14 cellular contexts compared by ENCODE assay signal in the genomic region with DNA sequence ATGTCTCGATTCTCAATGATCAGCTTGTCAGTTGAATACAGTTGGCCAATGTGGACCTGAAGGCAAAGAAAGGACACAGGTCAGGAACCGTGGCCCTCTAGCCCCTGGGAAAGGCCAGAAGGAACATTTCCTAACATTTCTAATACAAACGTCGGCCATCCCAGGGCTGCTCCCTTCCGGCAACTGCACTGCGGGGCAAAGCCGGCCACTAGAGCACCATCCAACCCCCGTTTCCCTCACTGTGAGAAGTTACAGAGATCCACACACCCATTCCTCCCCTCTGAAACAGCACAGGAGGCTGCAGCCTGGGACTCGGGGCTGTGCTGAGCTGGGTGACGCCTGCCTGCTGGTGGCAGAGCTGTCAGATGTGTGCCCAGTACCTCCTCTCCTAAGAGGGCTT. TPM values are rescaled to one million over a fixed set of nuclear protein-coding genes. Genes with fewer than 3 reads are reported as not detected.
DNase-seq lines count a peak whose midpoint lies in the region; ATAC-seq and TF ChIP-seq lines count a peak whose summit lies in the region.
"Had no signal": no experiment of that assay in that cellular context is flagged by ENCODE, and none has a peak within 500 bp of the region (broad histone marks: within the 10 kb centered on the region; RNA-seq: fewer than 3 reads in every experiment).

No MANE protein-coding gene starts in this region.

- H3K9me3 ChIP-seq in heart left ventricle (no peaks in the 10 kb centered on the region), right atrium auricular region (no peaks in the 10 kb centered on the region), sigmoid colon (no peaks in the 10 kb centered on the region)
- H3K9me3 ChIP-seq: A549, Caco-2 had no signal

- TF ChIP-seq POLR2A in heart left ventricle (IDR thresholded peaks at IDR 0.05) (no peak), sigmoid colon (IDR thresholded peaks at IDR 0.05) (no peak)

- no peak for TF ChIP-seq CTCF in heart left ventricle (IDR thresholded peaks at IDR 0.05)
- TF ChIP-seq CTCF in right atrium auricular region (IDR thresholded peaks at IDR 0.05): no peak
- no peak for TF ChIP-seq CTCF in sigmoid colon (IDR thresholded peaks at IDR 0.05)

- H3K27me3 ChIP-seq in heart left ventricle: no peaks in the 10 kb centered on the region
- no peaks in the 10 kb centered on the region for H3K27me3 ChIP-seq in right atrium auricular region
- no peaks in the 10 kb centered on the region for H3K27me3 ChIP-seq in sigmoid colon

- no peak for TF ChIP-seq EP300 in sigmoid colon (IDR thresholded peaks at IDR 0.05)

- WGBS in heart left ventricle, 4 donors: 76 to 88% (median 82%) methylated on average over 10 of the region's 10 CpGs
- 93 to 94% methylated on average over 10 of the region's 10 CpGs for WGBS in sigmoid colon, 2 donors

- H3K27ac ChIP-seq in heart left ventricle (peak overlapping the region in 8 of 12 donors; percentile 10 to 94 (median 82)), right atrium auricular region (peak overlapping the region; percentile 78 to 96), sigmoid colon (no peak overlapping the region)
- H3K27ac ChIP-seq: 22Rv1, A549 had no signal

- DNase-seq in Right ventricle myocardium superior (no peak), Right ventricle myocardium inferior (ENCODE audit: missing footprints) (no peak), heart left ventricle (no peak), right atrium auricular region (ENCODE audit: low spot score) (no peak), sigmoid colon (peak; percentile 39), T-helper 9 cell (no peak), NCI-H1417 treated with DMSO at 0.1 percent for 48 hours (lab: John Stamatoyannopoulos, UW) (no peak)
- DNase-seq: AML-193; Caco-2; CD4-positive, alpha-beta T cell; GDM1; H9 had no signal

- ATAC-seq in Right ventricle myocardium superior (ENCODE audit: poor library complexity): peak; percentile 39
- ATAC-seq in Right ventricle myocardium inferior: no peak
- ATAC-seq in heart left ventricle: peak in 2 of 4 donors; percentile 11 to 31
- ATAC-seq: A549 had no signal

- intact Hi-C loops in Right ventricle myocardium superior (cut with DNase I) (no loop called here), Right ventricle myocardium inferior (cut with DNase I) (no loop called here), heart left ventricle (cut with DNase I) (no loop called here), sigmoid colon (cut with DNase I) (no loop called here)

- peaks cover 0 to 4% (median 0%) of the 10 kb centered on the region in 9 donors for H3K36me3 ChIP-seq in heart left ventricle
- H3K36me3 ChIP-seq in right atrium auricular region: no peaks in the 10 kb centered on the region
- no peaks in the 10 kb centered on the region for H3K36me3 ChIP-seq in sigmoid colon

- peaks cover 0 to 45% (median 6%) of the 10 kb centered on the region in 12 donors for H3K4me1 ChIP-seq in heart left ventricle
- peaks cover 0 to 22% of the 10 kb centered on the region in 2 donors for H3K4me1 ChIP-seq in right atrium auricular region
- peaks cover 0 to 13% (median 5%) of the 10 kb centered on the region in 4 donors for H3K4me1 ChIP-seq in sigmoid colon
- H3K4me1 ChIP-seq: Caco-2 had no signal

- H3K4me3 ChIP-seq in heart left ventricle (no peak overlapping the region), right atrium auricular region (no peak overlapping the region), sigmoid colon (no peak overlapping the region)
- H3K4me3 ChIP-seq: A549 had no signal

RNA-seq across cellular contexts. Expression of a gene that starts 24.3 kb away (rescaled TPM):
- 14.2 TPM for total RNA-seq in Right ventricle myocardium superior
- total RNA-seq in Right ventricle myocardium inferior: 13.1 TPM
- 10 to 100 TPM in 4 of 9 donors, 1 to 10 TPM in 5; 5.8 to 12.3 (median 9.7) TPM for total RNA-seq in heart left ventricle
- polyA plus RNA-seq in heart left ventricle: 1 to 10 TPM; 5.4 to 8.0 TPM
- 10 to 100 TPM in 1 of 2 donors, 1 to 10 TPM in 1; 8.8 to 16.4 TPM for total RNA-seq in right atrium auricular region
- total RNA-seq in sigmoid colon: 1 to 10 TPM; 1.8 to 3.0 (median 2.2) TPM
- under 1 TPM; under 0.01 to 0.63 (median 0.23) TPM for polyA plus RNA-seq in sigmoid colon
- total RNA-seq: CD4-positive, alpha-beta T cell; H9 had no signal

Comparison
In these comparisons a context has a peak if more than half of its experiments do, and no peak if none do; other contexts are left out.
1. H3K27ac ChIP-seq: peak in heart left ventricle (8 of 12) and right atrium auricular region (2 of 2); none in sigmoid colon (0 of 4).